In genomic region chr6:53171605-53172467, GRCh38 we compare ENCODE assay signal across 8 cellular contexts.
A peak's percentile ranks its signal among the peaks of the same experiment; 100 is the strongest.
DNase-seq lines count a peak whose midpoint lies in the region; ATAC-seq and TF ChIP-seq lines count a peak whose summit lies in the region.

No MANE protein-coding gene starts in this region.

- no peaks in the 10 kb centered on the region for H3K27me3 ChIP-seq in WERI-Rb-1 (ENCODE audit: insufficient read depth, low read depth, severe bottlenecking)

- in situ Hi-C loops in T47D (cut with HindIII; ENCODE audit: low pct_unique_long_range_greater_than_20kb, low sequenced_read_pairs) = no loop called here

- CTCF ChIA-PET in AG04449 (lab: Yijun Ruan, JAX) = interaction anchor here (0.6 to 12.9 kb wide), 60 partner anchors 8 to 784 kb away, joined by 3 to 279 read pairs (median 4); partner anchors contain the start of gene ELOVL5

- DNase-seq in AG04449 (ENCODE audit: low read depth, low spot score) = no peak
- DNase-seq in NCI-H2196 treated with DMSO at 0.1 percent for 48 hours (lab: John Stamatoyannopoulos, UW; ENCODE audit: unreplicated experiment) = peak; percentile 65
- DNase-seq in WERI-Rb-1 = peak; percentile 90
- DNase-seq in T47D (ENCODE audit: low read depth in 1 of 2, low spot score in 1 of 2) = peak; percentile 16 to 83
- DNase-seq in iris pigment epithelial cell (ENCODE audit: low read depth) = peak; percentile 63
- peak; percentile 85 to 86 for DNase-seq in stimulated activated CD4-positive, alpha-beta T cell treated with anti-CD3 and anti-CD28 coated beads, Interleukin-15, amount 100 ng/mL, for 48 hours (ENCODE audit: low read depth in 2 of 2)

- peak; percentile 100 for TF ChIP-seq CTCF in AG04449 (IDR thresholded peaks at IDR 0.05; ENCODE audit: insufficient read depth, low read length, missing control alignments)
- TF ChIP-seq CTCF in WERI-Rb-1 (IDR thresholded peaks at IDR 0.05; ENCODE audit: low read depth, low read length) = peak; percentile 100

- no peaks in the 10 kb centered on the region for H3K9me3 ChIP-seq in WERI-Rb-1 (ENCODE audit: severe bottlenecking)

- H3K4me3 ChIP-seq in AG04449 (ENCODE audit: low read depth, low read length) (no peak overlapping the region), WERI-Rb-1 (ENCODE audit: low read depth, low read length) (no peak overlapping the region)

- no peaks in the 10 kb centered on the region for H3K36me3 ChIP-seq in WERI-Rb-1

- H3K27ac ChIP-seq in WERI-Rb-1 = no peak overlapping the region

- ATAC-seq in GM18511 (IDR thresholded peaks at IDR 0.05; ENCODE audit: unreplicated experiment) (peak; percentile 83), HG03045 (IDR thresholded peaks at IDR 0.05; ENCODE audit: unreplicated experiment) (peak; percentile 90)

- POLR2A ChIA-PET in AG04449 (lab: Yijun Ruan, JAX) = interaction anchor here (1.2 kb wide), 1 partner anchor 177 kb away, joined by 4 read pairs; the partner anchor contains the start of gene ELOVL5
